1 cellular context compared by ENCODE assay signal in genomic region chr11:47335733-47336132, GRCh38.
TF ChIP-seq lines count a peak whose summit lies in the region.

No MANE protein-coding gene starts in this region.

TF ChIP-seq in H1, 55 proteins besides CTCF, POLR2A, EP300 and RAD21:
- TF ChIP-seq TCF12 (IDR thresholded peaks at IDR 0.05; ENCODE audit: low read depth, low read length), result no peak
- no peak for TF ChIP-seq SIN3A (conservative IDR thresholded peaks at IDR 0.05 in 1 of 2, IDR thresholded peaks at IDR 0.05 in 1 of 2; ENCODE audit: low read depth in 1 of 2, low read length in 2 of 2)
- no peak for TF ChIP-seq BRCA1 (IDR thresholded peaks at IDR 0.05; ENCODE audit: low read depth, low read length)
- no peak for TF ChIP-seq KDM4A (IDR thresholded peaks at IDR 0.05; ENCODE audit: low read depth, low read length, severe bottlenecking)
- TF ChIP-seq CBX8 (IDR thresholded peaks at IDR 0.05; ENCODE audit: borderline replicate concordance, low read depth, low read length), result no peak
- TF ChIP-seq POLR2AphosphoS5 (IDR thresholded peaks at IDR 0.05; ENCODE audit: low read depth, low read length), result no peak
- TF ChIP-seq MAFK (IDR thresholded peaks at IDR 0.05; ENCODE audit: low read depth, low read length), result no peak
- TF ChIP-seq BCL11A (IDR thresholded peaks at IDR 0.05; ENCODE audit: low read depth in 2 of 2, low read length in 2 of 2), result no peak
- TF ChIP-seq TBP (IDR thresholded peaks at IDR 0.05; ENCODE audit: low read depth, low read length), result no peak
- no peak for TF ChIP-seq JUND (IDR thresholded peaks at IDR 0.05; ENCODE audit: low read length)
- TF ChIP-seq RNF2 (IDR thresholded peaks at IDR 0.05; ENCODE audit: borderline replicate concordance, low read depth, low read length, missing control alignments, poor library complexity, severe bottlenecking), result no peak
- TF ChIP-seq CREB1 (IDR thresholded peaks at IDR 0.05), result no peak
- TF ChIP-seq MAX (IDR thresholded peaks at IDR 0.05), result no peak
- no peak for TF ChIP-seq YY1 (IDR thresholded peaks at IDR 0.05; ENCODE audit: low read depth, low read length)
